In genomic region chr3:129651316-129652202, GRCh38 we compare ENCODE assay signal across 10 cellular contexts. TPM values are rescaled to one million over a fixed set of nuclear protein-coding genes. Genes with fewer than 3 reads are reported as not detected.
DNase-seq lines count a peak whose midpoint lies in the region; ATAC-seq, FAIRE-seq and TF ChIP-seq lines count a peak whose summit lies in the region.
"Had no signal": no experiment of that assay in that cellular context is flagged by ENCODE, and none has a peak within 500 bp of the region (broad histone marks: within the 10 kb centered on the region; RNA-seq: fewer than 3 reads in every experiment).

No MANE protein-coding gene starts in this region.

- peaks cover 3% of the 10 kb centered on the region for H3K36me3 Mint-ChIP-seq in activated CD4-positive, alpha-beta T cell treated with anti-CD3 and anti-CD28 coated beads, Interleukin-2, amount 10 ng/mL, durations not matched to agents 7 days and 5 days (ENCODE audit: low read depth)

- POLR2A ChIA-PET in Panc1 (lab: Charles Lee), result no interaction called here
- POLR2A ChIA-PET in activated CD4-positive, alpha-beta T cell treated with anti-CD3 and anti-CD28 coated beads, Interleukin-2, amount 10 ng/mL, durations not matched to agents 7 days and 5 days (lab: Charles Lee), result no interaction called here

- FAIRE-seq in GM19239 (lab: Jason Lieb, UNC), result no peak

- H3K27me3 ChIP-seq in Panc1 (ENCODE audit: control insufficient read depth, insufficient read depth, low read length), result no peaks in the 10 kb centered on the region

- no peaks in the 10 kb centered on the region for H3K9me3 ChIP-seq in Panc1 (ENCODE audit: control insufficient read depth, insufficient read depth, low read depth, low read length)

- H3K27me3 Mint-ChIP-seq in activated CD4-positive, alpha-beta T cell treated with anti-CD3 and anti-CD28 coated beads, Interleukin-2, amount 10 ng/mL, durations not matched to agents 7 days and 5 days, result no peaks in the 10 kb centered on the region

- H3K4me3 Mint-ChIP-seq in activated CD4-positive, alpha-beta T cell treated with anti-CD3 and anti-CD28 coated beads, Interleukin-2, amount 10 ng/mL, durations not matched to agents 7 days and 5 days, result no peak overlapping the region

- peak; percentile 67 for DNase-seq in GM03348 (ENCODE audit: low spot score)
- DNase-seq in Panc1 (ENCODE audit: low read depth, low spot score), result no peak
- DNase-seq in epithelial cell of prostate (ENCODE audit: low read depth, low spot score), result no peak
- DNase-seq in posterior cingulate gyrus, result peak in 7 of 10 donors; percentile 16 to 87 (median 38)
- no peak for DNase-seq in GM19239 (ENCODE audit: insufficient read length, low spot score)
- no peak for DNase-seq in activated T-cell treated with anti-CD3 and anti-CD28 coated beads for 4 hours
- no peak for DNase-seq in activated CD4-positive, alpha-beta T cell treated with anti-CD3 and anti-CD28 coated beads, Interleukin-2, amount 10 ng/mL, durations not matched to agents 7 days and 5 days
- DNase-seq: activated naive CD4-positive, alpha-beta T cell treated with Interleukin-2 at 50 U/mL for 16 hours; SIG-M5 had no signal

- intact Hi-C loops in Panc1 (cut with micrococcal nuclease; ENCODE audit: unreplicated experiment) (loop anchor here (2.0 kb wide), 1 partner anchor 283 kb away; no protein-coding TSS in a partner anchor), posterior cingulate gyrus (cut with DNase I) (loop anchor here (1.0 to 5.0 kb wide), 3 partner anchors 36 to 286 kb away; no protein-coding TSS in a partner anchor)

- no peak overlapping the region for H3K27ac Mint-ChIP-seq in activated CD4-positive, alpha-beta T cell treated with anti-CD3 and anti-CD28 coated beads, Interleukin-2, amount 10 ng/mL, durations not matched to agents 7 days and 5 days

- in situ Hi-C loops in Panc1 (cut with HindIII; ENCODE audit: low pct_unique_long_range_greater_than_20kb, low sequenced_read_pairs), result loop anchor here (25.0 kb wide), 1 partner anchor 186 kb away; no protein-coding TSS in a partner anchor

- ATAC-seq in Panc1 (peak; percentile 72), GM21619 (IDR thresholded peaks at IDR 0.05; ENCODE audit: unreplicated experiment) (no peak)

- H3K4me1 Mint-ChIP-seq in activated CD4-positive, alpha-beta T cell treated with anti-CD3 and anti-CD28 coated beads, Interleukin-2, amount 10 ng/mL, durations not matched to agents 7 days and 5 days, result no peaks in the 10 kb centered on the region

- H3K9me3 Mint-ChIP-seq in activated CD4-positive, alpha-beta T cell treated with anti-CD3 and anti-CD28 coated beads, Interleukin-2, amount 10 ng/mL, durations not matched to agents 7 days and 5 days, result no peaks in the 10 kb centered on the region

- TF ChIP-seq CTCF in Panc1 (IDR thresholded peaks at IDR 0.05), result peak; percentile 19

- no TSS peak for BruUV-seq in Panc1 (replicated peaks; lab: Mats Ljungman, UMichigan)

- no peak overlapping the region for H3K4me3 ChIP-seq in Panc1 (ENCODE audit: low read depth in 2 of 2, low read length in 2 of 2)

- H3K4me1 ChIP-seq in Panc1 (ENCODE audit: control insufficient read depth, insufficient read depth, low read length), result peaks cover 20% of the 10 kb centered on the region

- H3K36me3 ChIP-seq in Panc1 (ENCODE audit: control insufficient read depth, insufficient read depth, low read length), result no peaks in the 10 kb centered on the region

- CTCF ChIA-PET in Panc1 (lab: Charles Lee), result no interaction called here
- CTCF ChIA-PET in activated CD4-positive, alpha-beta T cell treated with anti-CD3 and anti-CD28 coated beads, Interleukin-2, amount 10 ng/mL, durations not matched to agents 7 days and 5 days (lab: Charles Lee), result no interaction called here

- no peak overlapping the region for H3K27ac ChIP-seq in Panc1 (ENCODE audit: low read length)
- H3K27ac ChIP-seq in epithelial cell of prostate, result peak overlapping the region; percentile 62

RNA-seq across cellular contexts. Expression of gene PLXND1, which starts 45.1 kb away (rescaled TPM):
- 248 TPM for total RNA-seq in Panc1 (2021; ENCODE audit: unreplicated experiment)
- 456 TPM for polyA plus RNA-seq in Panc1 (2012; ENCODE audit: insufficient read length)
- 1 to 10 TPM; 1.2 to 1.4 TPM for total RNA-seq in activated CD4-positive, alpha-beta T cell treated with anti-CD3 and anti-CD28 coated beads, Interleukin-2, amount 10 ng/mL, durations not matched to agents 7 days and 5 days

Comparison
In these comparisons a context has a peak if more than half of its experiments do, and no peak if none do; other contexts are left out.
1. DNase-seq: peak in GM03348 (single experiment) and posterior cingulate gyrus (7 of 10); none in Panc1 (single experiment), epithelial cell of prostate (single experiment), GM19239 (single experiment), activated T-cell treated with anti-CD3 and anti-CD28 coated beads for 4 hours (single experiment) and activated CD4-positive, alpha-beta T cell treated with anti-CD3 and anti-CD28 coated beads, Interleukin-2, amount 10 ng/mL, durations not matched to agents 7 days and 5 days (single experiment).
2. RNA of gene PLXND1, which starts 45.1 kb away (total RNA-seq): 248 TPM in Panc1 (single experiment); 1.2 to 1.4 TPM in activated CD4-positive, alpha-beta T cell treated with anti-CD3 and anti-CD28 coated beads, Interleukin-2, amount 10 ng/mL, durations not matched to agents 7 days and 5 days; every median in the first group is over 100 times any median in the second.